Comparison of ENCODE assay signal across 24 cellular contexts in the genomic region with DNA sequence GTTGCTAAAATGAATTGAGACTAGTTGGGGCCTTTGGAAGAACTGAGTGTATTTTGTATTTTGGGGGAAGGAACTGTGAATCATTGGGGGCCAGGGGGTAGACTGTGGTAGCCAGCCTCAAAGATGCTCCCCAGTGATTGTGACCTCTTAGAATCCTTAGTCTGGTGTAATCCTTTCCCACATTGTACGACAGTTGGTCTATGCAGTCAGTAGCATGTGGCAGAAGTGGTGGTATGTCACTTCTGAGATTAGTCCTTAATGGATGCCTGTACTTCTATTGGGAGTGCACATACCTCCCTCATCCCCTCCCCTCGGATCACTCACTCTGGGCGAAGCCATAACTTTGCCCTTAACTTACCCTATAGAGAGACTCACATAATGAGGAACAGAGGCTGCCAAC.
"Had no signal": no experiment of that assay in that cellular context is flagged by ENCODE, and none has a peak within 500 bp of the region (broad histone marks: within the 10 kb centered on the region; RNA-seq: fewer than 3 reads in every experiment).

No MANE protein-coding gene starts in this region.

- DNase-seq: activated CD4-positive, alpha-beta T cell treated with anti-CD3 and anti-CD28 coated beads, Interleukin-2, amount 50 U/mL, for 1 hour; activated CD4-positive, CD25-positive, alpha-beta regulatory T cell; activated CD8-positive, alpha-beta memory T cell treated with anti-CD3 and anti-CD28 coated beads for 24 hours; activated CD8-positive, alpha-beta memory T cell treated with anti-CD3 and anti-CD28 coated beads, Interleukin-2, amount 50 U/mL, for 4 hours; activated naive CD4-positive, alpha-beta T cell treated with Interleukin-2 at 50 U/mL for 16 hours; adrenal gland; brain microvascular endothelial cell; central memory CD4-positive, alpha-beta T cell; esophagus squamous epithelium; gastrocnemius medialis; hippocampal formation; left ventricle myocardium superior; mammary epithelial cell; ovary; SJCRH30; stimulated activated CD4-positive, alpha-beta T cell treated with anti-CD3 and anti-CD28 coated beads, Interleukin-2, amount 100 ng/mL, for 48 hours; stimulated activated CD8-positive, alpha-beta memory T cell treated with anti-CD3 and anti-CD28 coated beads, Interleukin-4, amount 100 ng/mL, for 48 hours; stimulated activated naive CD4-positive, alpha-beta T cell; substantia nigra; thyroid gland; upper lobe of right lung had no signal

- H3K27ac Mint-ChIP-seq: mesothelial cell of epicardium; nephron; T-helper 1 cell treated with Interleukin-12 subunit alpha and Interleukin-12 subunit beta and Interleukin-4 antibody, amounts not matched to agents 30 μg/mL and 1 μg/mL, for 36 hours had no signal

- H3K4me3 Mint-ChIP-seq: mesothelial cell of epicardium; nephron; T-helper 1 cell treated with Interleukin-12 subunit alpha and Interleukin-12 subunit beta and Interleukin-4 antibody, amounts not matched to agents 30 μg/mL and 1 μg/mL, for 36 hours had no signal

- ATAC-seq: gastrocnemius medialis, left ventricle myocardium superior, upper lobe of right lung had no signal

- H3K4me1 Mint-ChIP-seq: mesothelial cell of epicardium, nephron had no signal
